In the genomic region with DNA sequence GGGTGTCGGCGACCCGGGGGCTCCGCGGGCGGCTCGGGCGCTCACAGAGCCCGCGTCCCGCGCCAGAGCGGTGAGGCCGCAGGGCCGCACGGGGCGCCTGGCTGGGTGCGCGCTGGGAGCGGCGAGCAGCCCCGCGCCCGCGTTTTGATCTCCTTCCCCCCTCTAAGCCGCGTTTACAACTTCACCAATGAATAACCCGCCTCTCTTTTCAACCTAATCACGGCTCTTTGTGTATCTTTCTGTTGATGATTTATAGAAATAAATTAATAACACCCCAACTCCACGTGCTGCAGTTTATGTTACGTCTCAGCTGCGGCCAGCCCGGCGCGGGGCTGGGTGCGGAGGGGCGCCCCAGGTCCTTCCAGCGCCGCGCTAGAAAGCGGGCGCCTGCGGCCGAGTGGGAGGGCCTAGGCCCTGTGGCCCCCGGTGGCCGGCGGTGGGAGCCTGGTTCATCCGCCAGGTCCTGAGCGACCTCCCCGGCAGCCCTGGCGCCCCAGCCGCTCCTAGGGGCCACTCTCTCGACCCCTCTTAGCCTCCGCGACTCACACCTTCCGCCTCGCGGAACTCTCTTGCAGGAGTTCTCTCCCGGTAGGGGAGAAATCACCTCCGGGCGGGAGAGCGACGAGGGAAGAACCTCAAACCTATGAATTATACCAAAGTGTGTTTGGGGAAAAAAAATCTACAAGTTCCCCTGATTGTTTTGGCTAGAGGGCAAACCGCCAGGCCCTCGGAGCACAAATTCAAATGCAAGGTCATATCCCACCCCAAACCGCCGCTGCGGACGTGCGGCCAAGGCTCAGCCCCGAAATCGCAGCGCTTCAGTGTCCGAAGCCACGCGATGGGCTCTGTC, we compare ENCODE assay signal across 9 cellular contexts. TPM values are rescaled to one million over a fixed set of nuclear protein-coding genes. Genes with fewer than 3 reads are reported as not detected.
DNase-seq lines count a peak whose midpoint lies in the region; ATAC-seq, FAIRE-seq and TF ChIP-seq lines count a peak whose summit lies in the region.
"Had no signal": no experiment of that assay in that cellular context is flagged by ENCODE, and none has a peak within 500 bp of the region (broad histone marks: within the 10 kb centered on the region; RNA-seq: fewer than 3 reads in every experiment).

No MANE protein-coding gene starts in this region.

- peaks cover 35% of the 10 kb centered on the region for H3K4me1 ChIP-seq in HepG2 (ENCODE audit: insufficient read depth, low read length)
- peaks cover 0 to 43% (median 25%) of the 10 kb centered on the region in 4 donors for H3K4me1 ChIP-seq in tibial nerve

- peak; percentile 61 to 90 for TF ChIP-seq POLR2A in HepG2 (IDR thresholded peaks at IDR 0.05; ENCODE audit: insufficient read depth in 1 of 2, low read depth in 2 of 2, low read length in 2 of 2)
- TF ChIP-seq POLR2A in tibial nerve (IDR thresholded peaks at IDR 0.05): no peak

- in situ Hi-C loops in HepG2 (cut with HindIII; ENCODE audit: extremely low pct_ligation_motif_present, low pct_unique_long_range_greater_than_20kb): loop anchor here (5.0 to 10.0 kb wide), 2 partner anchors 36 to 98 kb away; partner anchors contain the start of gene DDX52

- H3K9me3 ChIP-seq in HepG2 (ENCODE audit: low read length) (no peaks in the 10 kb centered on the region), tibial nerve (no peaks in the 10 kb centered on the region)

- TF ChIP-seq CTCF in HepG2 (CRISPR knock-in tag; IDR thresholded peaks at IDR 0.05) (no peak), tibial nerve (IDR thresholded peaks at IDR 0.05) (no peak)

- H4K20me1 ChIP-seq in HepG2 (ENCODE audit: insufficient read depth, low read length): no peaks in the 10 kb centered on the region

- no peak for TF ChIP-seq RAD21 in HepG2 (CRISPR knock-in tag; IDR thresholded peaks at IDR 0.05)

- WGBS in HepG2 (ENCODE audit: low lambda C conversion rate): 3% methylated on average over 13 of the region's 76 CpGs
- WGBS in tibial nerve, 2 donors: 3% methylated on average over 59 to 75 of the region's 76 CpGs

- H3K4me3 ChIP-seq in HepG2 (replicated peaks in 1 of 3; ENCODE audit: insufficient read depth in 1 of 3, low read depth in 2 of 3, low read length in 3 of 3) (peak overlapping the region; percentile 77 to 89 (median 80)), tibial nerve (peak overlapping the region in 3 of 4 donors; percentile 4 to 41 (median 35))

- H3K9me3 Mint-ChIP-seq in activated naive CD4-positive, alpha-beta T cell treated with anti-CD3 and anti-CD28 coated beads, Interleukin-2, amount 10 ng/mL, durations not matched to agents 7 days and 5 days: no peaks in the 10 kb centered on the region
- no peaks in the 10 kb centered on the region for H3K9me3 Mint-ChIP-seq in activated naive CD4-positive, alpha-beta T cell treated with anti-CD3 and anti-CD28 coated beads, Interleukin-2, amount 50 U/mL, for 72 hours

- TSS peak; percentile 67 for BruUV-seq in HepG2 (replicated peaks; lab: Mats Ljungman, UMichigan)

- peak overlapping the region; percentile 47 for H3K27ac Mint-ChIP-seq in activated naive CD4-positive, alpha-beta T cell treated with anti-CD3 and anti-CD28 coated beads, Interleukin-2, amount 10 ng/mL, durations not matched to agents 7 days and 5 days
- H3K27ac Mint-ChIP-seq in activated naive CD4-positive, alpha-beta T cell treated with anti-CD3 and anti-CD28 coated beads, Interleukin-2, amount 50 U/mL, for 72 hours: no peak overlapping the region

- H3K9ac ChIP-seq in HepG2 (ENCODE audit: insufficient read depth, low read depth, low read length): peak overlapping the region; percentile 93

- peaks cover 2 to 11% of the 10 kb centered on the region in 2 experiments for H3K36me3 ChIP-seq in HepG2 (replicated peaks in 1 of 2; ENCODE audit: control insufficient read depth in 1 of 2, insufficient read depth in 2 of 2, low read length in 2 of 2)
- no peaks in the 10 kb centered on the region for H3K36me3 ChIP-seq in tibial nerve

- H3K4me1 Mint-ChIP-seq in activated naive CD4-positive, alpha-beta T cell treated with anti-CD3 and anti-CD28 coated beads, Interleukin-2, amount 10 ng/mL, durations not matched to agents 7 days and 5 days: peaks cover 24% of the 10 kb centered on the region

- no peaks in the 10 kb centered on the region for H3K36me3 Mint-ChIP-seq in activated naive CD4-positive, alpha-beta T cell treated with anti-CD3 and anti-CD28 coated beads, Interleukin-2, amount 10 ng/mL, durations not matched to agents 7 days and 5 days
- peaks cover 0 to 5% of the 10 kb centered on the region in 2 donors for H3K36me3 Mint-ChIP-seq in activated naive CD4-positive, alpha-beta T cell treated with anti-CD3 and anti-CD28 coated beads, Interleukin-2, amount 50 U/mL, for 72 hours

- intact Hi-C loops in HepG2 (cut with micrococcal nuclease; ENCODE audit: unreplicated experiment): loop anchor here (2.0 to 10.0 kb wide), 3 partner anchors 42 to 92 kb away; no protein-coding TSS in a partner anchor

- FAIRE-seq in HepG2 (lab: Jason Lieb, UNC) (no peak), frontal cortex (lab: Jason Lieb, UNC) (no peak)

- H2AFZ ChIP-seq in HepG2 (ENCODE audit: low read length): no peak overlapping the region

- H3K27me3 ChIP-seq in HepG2 (ENCODE audit: control insufficient read depth in 1 of 2, insufficient read depth in 2 of 2, low read length in 2 of 2) (no peaks in the 10 kb centered on the region; a peak in 1 of 5 replicates), tibial nerve (peaks cover 0 to 100% of the 10 kb centered on the region in 2 donors)

- TF ChIP-seq EP300 in HepG2 (IDR thresholded peaks at IDR 0.05; ENCODE audit: low read depth in 2 of 2, low read length in 2 of 2): no peak
- no peak for TF ChIP-seq EP300 in HepG2 (CRISPR knock-in tag; IDR thresholded peaks at IDR 0.05; ENCODE audit: borderline replicate concordance)
- TF ChIP-seq EP300 in tibial nerve (IDR thresholded peaks at IDR 0.05): no peak

- peak overlapping the region; percentile 77 for H3K4me2 ChIP-seq in HepG2 (ENCODE audit: low read depth, low read length)

- CTCF ChIA-PET in activated naive CD4-positive, alpha-beta T cell treated with anti-CD3 and anti-CD28 coated beads, Interleukin-2, amount 10 ng/mL, durations not matched to agents 7 days and 5 days (lab: Charles Lee): no interaction called here
- CTCF ChIA-PET in HepG2 (lab: Yijun Ruan, JAX; ENCODE audit: low intra/inter-chr PET ratio, low total read pairs): no interaction called here

- peaks cover 49% of the 10 kb centered on the region for H3K79me2 ChIP-seq in HepG2 (ENCODE audit: insufficient read depth, low read length)

- peaks cover 100% of the 10 kb centered on the region for H3K27me3 Mint-ChIP-seq in activated naive CD4-positive, alpha-beta T cell treated with anti-CD3 and anti-CD28 coated beads, Interleukin-2, amount 10 ng/mL, durations not matched to agents 7 days and 5 days

- peak overlapping the region; percentile 94 for H3K27ac ChIP-seq in HepG2 (ENCODE audit: extremely low read length, insufficient read depth, low read length)
- peak overlapping the region in 1 of 4 donors; percentile 51 for H3K27ac ChIP-seq in tibial nerve

- POLR2A ChIA-PET in HepG2 (lab: Yijun Ruan, JAX): interaction anchor here (0.7 to 6.0 kb wide), 14 partner anchors 11 to 86 kb away, joined by 3 to 79 read pairs (median 6); no protein-coding TSS in a partner anchor

- peak overlapping the region; percentile 19 for H3K4me3 Mint-ChIP-seq in activated naive CD4-positive, alpha-beta T cell treated with anti-CD3 and anti-CD28 coated beads, Interleukin-2, amount 10 ng/mL, durations not matched to agents 7 days and 5 days

- peak; percentile 27 to 57 for ATAC-seq in activated naive CD4-positive, alpha-beta T cell treated with anti-CD3 and anti-CD28 coated beads, Interleukin-2, amount 50 U/mL, for 72 hours
- ATAC-seq in HepG2 (peak; percentile 51), GM18519 (IDR thresholded peaks at IDR 0.05; ENCODE audit: low FRiP score, unreplicated experiment) (no peak)

- DNase-seq in activated naive CD4-positive, alpha-beta T cell treated with anti-CD3 and anti-CD28 coated beads, Interleukin-2, amount 10 ng/mL, durations not matched to agents 7 days and 5 days: no peak
- DNase-seq in activated naive CD4-positive, alpha-beta T cell treated with Interleukin-2 at 50 U/mL for 16 hours: no peak
- DNase-seq in activated naive CD4-positive, alpha-beta T cell treated with anti-CD3 and anti-CD28 coated beads, Interleukin-2, amount 50 U/mL, for 72 hours (ENCODE audit: low spot score in 2 of 2): peak in 1 of 2 donors; percentile 24
- DNase-seq in HepG2 (ENCODE audit: low spot score) (peak; percentile 64), tibial nerve (ENCODE audit: low spot score in 2 of 2) (no peak), frontal cortex (ENCODE audit: low spot score in 2 of 2) (no peak), GM19240 (ENCODE audit: insufficient read length, low spot score) (no peak)

TF ChIP-seq in HepG2, 621 proteins besides CTCF, POLR2A, EP300 and RAD21 (continues in another document):
- peak; percentile 51; the same call in 1 of the 2 replicates for TF ChIP-seq KDM2A (CRISPR knock-in tag; IDR thresholded peaks at IDR 0.05; ENCODE audit: borderline replicate concordance, low read depth)
- no peak for TF ChIP-seq CBFB (CRISPR knock-in tag; IDR thresholded peaks at IDR 0.05)

RNA-seq across cellular contexts. Expression of gene HNF1B, which starts 1.9 kb away (rescaled TPM):
- 1 to 10 TPM in 1 of 2 donors, under 1 TPM in 1; 0.14 to 1.4 TPM for total RNA-seq in activated naive CD4-positive, alpha-beta T cell treated with anti-CD3 and anti-CD28 coated beads, Interleukin-2, amount 50 U/mL, for 72 hours
- 1.8 and 1.9 TPM in 2 replicates for total RNA-seq in HepG2 (2016; rRNA removed; fragmentation: Illumina TruSeq; extraction: Trizol)
- total RNA-seq in HepG2 (2016; cell fraction: cytosol; rRNA removed; fragmentation: Illumina TruSeq; extraction: Trizol; ENCODE audit: low read depth): 0.71 TPM in 2 replicates
- total RNA-seq in HepG2 (2016; cell fraction: insoluble cytoplasmic fraction; rRNA removed; fragmentation: Illumina TruSeq; extraction: Trizol): 1.8 and 2.1 TPM in 2 replicates
- 1.4 and 1.5 TPM in 2 replicates for total RNA-seq in HepG2 (2016; cell fraction: membrane; rRNA removed; fragmentation: Illumina TruSeq; extraction: Trizol)
- 2.8 and 3.7 TPM in 2 replicates for total RNA-seq in HepG2 (2016; cell fraction: nucleus; rRNA removed; fragmentation: Illumina TruSeq; extraction: Trizol)
- 4.3 and 5.3 TPM in 2 replicates for polyA plus RNA-seq in HepG2 (2011; rRNA removed)
- polyA plus RNA-seq in HepG2 (2011; cell fraction: cytosol; rRNA removed): 4.9 and 7.0 TPM in 2 replicates
- 6.6 and 9.3 TPM in 2 replicates for polyA plus RNA-seq in HepG2 (2011; cell fraction: nucleus; rRNA removed)
- 6.9 and 8.5 TPM in 2 replicates for polyA plus RNA-seq in HepG2 (2012)
- polyA plus RNA-seq in HepG2 (2016; cell fraction: cytosol; fragmentation: Illumina TruSeq; extraction: Trizol; ENCODE audit: low read depth): 0.77 and 0.84 TPM in 2 replicates
- 3.8 and 5.8 TPM in 2 replicates for polyA plus RNA-seq in HepG2 (2016; cell fraction: insoluble cytoplasmic fraction; fragmentation: Illumina TruSeq; extraction: Trizol; ENCODE audit: low read depth)
- polyA plus RNA-seq in HepG2 (2016; cell fraction: membrane; fragmentation: Illumina TruSeq; extraction: Trizol; ENCODE audit: low read depth): 2.1 and 2.2 TPM in 2 replicates
- polyA plus RNA-seq in HepG2 (2016; cell fraction: nucleus; fragmentation: Illumina TruSeq; extraction: Trizol; ENCODE audit: insufficient read depth, low read depth): 7.4 and 7.8 TPM in 2 replicates
- polyA minus RNA-seq in HepG2 (2011; rRNA and poly(A)+ RNA removed; ENCODE audit: low replicate concordance): 10.9 TPM in 1 of 2 replicates, not detected in the other
- polyA minus RNA-seq in HepG2 (2011; cell fraction: cytosol; rRNA and poly(A)+ RNA removed): 3.4 and 5.0 TPM in 2 replicates
- polyA minus RNA-seq in HepG2 (2011; cell fraction: nucleus; rRNA and poly(A)+ RNA removed): 8.7 and 9.5 TPM in 2 replicates
- not detected for total RNA-seq in tibial nerve
- total RNA-seq in frontal cortex: not detected
- total RNA-seq: LHCN-M2 had no signal

Comparison
In these comparisons a context has a peak if more than half of its experiments do, and no peak if none do; other contexts are left out.
1. POLR2A ChIP-seq: peak in HepG2 (2 of 2); none in tibial nerve (0 of 2).